ENCODE assay signal across 26 cellular contexts in genomic region chr19:27909861-27910260, GRCh38.
"Had no signal": no experiment of that assay in that cellular context is flagged by ENCODE, and none has a peak within 500 bp of the region (broad histone marks: within the 10 kb centered on the region; RNA-seq: fewer than 3 reads in every experiment).

No MANE protein-coding gene starts in this region.

- H3K27me3 ChIP-seq: neutrophil, ovary, right lobe of liver, sigmoid colon, suprapubic skin, thyroid gland, tibial nerve, uterus had no signal

- H3K9me3 ChIP-seq: ovary, psoas muscle, right lobe of liver, suprapubic skin, thoracic aorta, thyroid gland, tibial nerve, uterus had no signal

- ATAC-seq: naive thymus-derived CD8-positive, alpha-beta T cell; psoas muscle; stimulated activated effector memory CD8-positive, alpha-beta T cell treated with anti-CD3 and anti-CD28 coated beads, Interleukin-12 subunit alpha, Interleukin-12 subunit beta, amount 100 ng/mL, for 72 hours had no signal

- H3K4me1 ChIP-seq: parathyroid adenoma, psoas muscle, sigmoid colon, suprapubic skin, thyroid gland, uterus had no signal

- H2AFZ ChIP-seq: parathyroid adenoma had no signal

- H3K79me2 ChIP-seq: parathyroid adenoma had no signal

- DNase-seq: naive B cell; naive thymus-derived CD8-positive, alpha-beta T cell; nephron progenitor cell; nucleus accumbens; ovary; posterior cingulate gyrus; psoas muscle; right lobe of liver; sigmoid colon; small intestine; stimulated activated CD4-positive, alpha-beta T cell treated with anti-CD3 and anti-CD28 coated beads, Interleukin-15, amount 100 ng/mL, for 24 hours; stimulated activated CD4-positive, alpha-beta T cell treated with anti-CD3 and anti-CD28 coated beads, Interleukin-2, amount 100 ng/mL, for 24 hours; stimulated activated CD4-positive, alpha-beta T cell treated with anti-CD3 and anti-CD28 coated beads, Interleukin-2, amount 100 ng/mL, for 48 hours; stimulated activated CD4-positive, alpha-beta T cell treated with anti-CD3 and anti-CD28 coated beads, Interleukin-4, amount 100 ng/mL, for 24 hours; stimulated activated naive CD4-positive, alpha-beta T cell; stimulated activated naive CD8-positive, alpha-beta T cell treated with anti-CD3 and anti-CD28 coated beads, Interleukin-15, amount 100 ng/mL, for 72 hours; stimulated activated naive CD8-positive, alpha-beta T cell treated with anti-CD3 and anti-CD28 coated beads, Interleukin-15, Interleukin-2, amounts not matched to agents 100 U/mL and 50 U/mL, for 24 hours; substantia nigra; thyroid gland; uterus had no signal

- H3K36me3 ChIP-seq: neutrophil, ovary, right lobe of liver, sigmoid colon, suprapubic skin, thoracic aorta, thyroid gland, tibial nerve, uterus had no signal

- H3K9ac ChIP-seq: parathyroid adenoma had no signal

- H3K4me3 ChIP-seq: ovary, psoas muscle, right lobe of liver, sigmoid colon, suprapubic skin, thoracic aorta, thyroid gland, tibial nerve, uterus had no signal

- H3K27ac ChIP-seq: neutrophil, ovary, parathyroid adenoma, psoas muscle, right lobe of liver, sigmoid colon, suprapubic skin, thoracic aorta, thyroid gland, tibial nerve, uterus had no signal
